11 cellular contexts compared by ENCODE assay signal in genomic region chr1:231192620-231193163, GRCh38. TPM values are rescaled to one million over a fixed set of nuclear protein-coding genes. Genes with fewer than 3 reads are reported as not detected.
DNase-seq lines count a peak whose midpoint lies in the region; ATAC-seq, FAIRE-seq and TF ChIP-seq lines count a peak whose summit lies in the region.
"Had no signal": no experiment of that assay in that cellular context is flagged by ENCODE, and none has a peak within 500 bp of the region (broad histone marks: within the 10 kb centered on the region; RNA-seq: fewer than 3 reads in every experiment).

No MANE protein-coding gene starts in this region.

- 34 to 50% (median 38%) methylated on average over 9 to 12 of the region's 12 CpGs for WGBS in adrenal gland, 4 donors
- WGBS in small intestine, 3 donors: 35 to 45% (median 42%) methylated on average over 12 of the region's 12 CpGs

- H3K9me3 ChIP-seq in adrenal gland (replicated peaks in 1 of 3): no peaks in the 10 kb centered on the region
- no peaks in the 10 kb centered on the region for H3K9me3 ChIP-seq in small intestine (ENCODE audit: control insufficient read depth, low read depth)

- no peak for TF ChIP-seq RAD21 in Ishikawa (IDR thresholded peaks at IDR 0.05; ENCODE audit: low read depth)

- H3K4me3 ChIP-seq in adrenal gland (no peak overlapping the region), small intestine (ENCODE audit: low read depth in 1 of 2, low read length in 2 of 2) (no peak overlapping the region)

- DNase-seq in adrenal gland (peak; percentile 80 to 90 (median 84)), hypothalamus (lab: John Stamatoyannopoulos, UW) (peak in 47 of 51 donors; percentile 8 to 78 (median 44)), small intestine (peak; percentile 9), iPS-NIHi11 (ENCODE audit: low spot score) (no peak)
- DNase-seq in activated naive CD4-positive, alpha-beta T cell treated with anti-CD3 and anti-CD28 coated beads, Interleukin-2, amount 50 U/mL, for 16 hours: no peak
- DNase-seq: activated CD4-positive, alpha-beta memory T cell treated with anti-CD3 and anti-CD28 coated beads, Interleukin-2, amount 10 ng/mL, durations not matched to agents 7 days and 5 days; NK-92 treated with Interleukin-12 subunit alpha and Interleukin-12 subunit beta, amount 100 ng/mL, for 24 hours had no signal

- TF ChIP-seq POLR2A in adrenal gland (IDR thresholded peaks at IDR 0.05): no peak

- H3K36me3 ChIP-seq in adrenal gland (replicated peaks in 1 of 2): no peaks in the 10 kb centered on the region
- H3K36me3 ChIP-seq in small intestine (ENCODE audit: control insufficient read depth in 2 of 2, insufficient read depth in 2 of 2, low read length in 2 of 2): no peaks in the 10 kb centered on the region

- no peak for ATAC-seq in GM18511 (IDR thresholded peaks at IDR 0.05; ENCODE audit: unreplicated experiment)
- no peak for ATAC-seq in GM18868 (IDR thresholded peaks at IDR 0.05; ENCODE audit: unreplicated experiment)

- peaks cover 0 to 6% of the 10 kb centered on the region in 2 donors for H3K4me1 ChIP-seq in adrenal gland (replicated peaks in 1 of 2)
- no peaks in the 10 kb centered on the region for H3K4me1 ChIP-seq in small intestine (ENCODE audit: control insufficient read depth in 2 of 2, insufficient read depth in 1 of 2, low read depth in 1 of 2, low read length in 1 of 2)

- peak; percentile 25; the same call in 1 of the 2 replicates for TF ChIP-seq EP300 in Ishikawa (IDR thresholded peaks at IDR 0.05; ENCODE audit: borderline replicate concordance)

- H3K27me3 ChIP-seq in adrenal gland (no peaks in the 10 kb centered on the region), small intestine (ENCODE audit: control insufficient read depth in 2 of 2, insufficient read depth in 2 of 2, low read length in 2 of 2) (peaks cover 0 to 1% of the 10 kb centered on the region in 2 donors)

- TF ChIP-seq CTCF in adrenal gland (IDR thresholded peaks at IDR 0.05): no peak

- intact Hi-C loops in adrenal gland (cut with DNase I): no loop called here

- H3K27ac ChIP-seq in adrenal gland (peak overlapping the region in 1 of 5 donors; percentile 10), small intestine (ENCODE audit: low read depth in 1 of 2, low read length in 1 of 2) (no peak overlapping the region)

- no peak for FAIRE-seq in small intestine (lab: Jason Lieb, UNC)

TF ChIP-seq in Ishikawa, 13 proteins besides CTCF, POLR2A, EP300 and RAD21:
- no peak for TF ChIP-seq REST (IDR thresholded peaks at IDR 0.05; ENCODE audit: low read depth)
- TF ChIP-seq YY1 (IDR thresholded peaks at IDR 0.05; ENCODE audit: low read depth): peak; percentile 34; the same call in 1 of the 2 replicates
- peak; percentile 97 for TF ChIP-seq MAX (IDR thresholded peaks at IDR 0.05)
- peak; percentile 90 for TF ChIP-seq NFIC (IDR thresholded peaks at IDR 0.05)
- peak; percentile 60 for TF ChIP-seq USF1 (IDR thresholded peaks at IDR 0.05)

RNA-seq across cellular contexts. Expression of gene TRIM67, which starts 30.8 kb away (rescaled TPM):
- total RNA-seq in adrenal gland: 1 to 10 TPM in 2 of 8 donors, under 1 TPM in 6; 0.06 to 1.5 (median 0.30) TPM
- polyA plus RNA-seq in adrenal gland (under 1 TPM; 0.10 to 0.62 (median 0.32) TPM), small intestine (under 1 TPM in 2 of 3 donors, not detected in 1; under 0.01 to 0.39 TPM)
- total RNA-seq: activated CD4-positive, alpha-beta memory T cell treated with anti-CD3 and anti-CD28 coated beads, Interleukin-2, amount 10 ng/mL, durations not matched to agents 7 days and 5 days; dermis microvascular lymphatic vessel endothelial cell had no signal

RNA-seq across cellular contexts. Expression of gene GNPAT, which starts 48.3 kb away (rescaled TPM):
- total RNA-seq in adrenal gland: 10 to 100 TPM; 27.0 to 57.9 (median 41.5) TPM
- polyA plus RNA-seq in adrenal gland (10 to 100 TPM; 46.8 to 91.9 (median 57.9) TPM), small intestine (10 to 100 TPM; 43.4 to 68.4 (median 44.9) TPM)

Comparison
In these comparisons a context has a peak if more than half of its experiments do, and no peak if none do; other contexts are left out.
1. DNase-seq: peak in adrenal gland (7 of 7), hypothalamus (47 of 51) and small intestine (single experiment); none in activated naive CD4-positive, alpha-beta T cell treated with anti-CD3 and anti-CD28 coated beads, Interleukin-2, amount 50 U/mL, for 16 hours (single experiment) and iPS-NIHi11 (single experiment).